In genomic region chr13:41274881-41275280, GRCh38 we compare ENCODE assay signal across 26 cellular contexts.
"Had no signal": no experiment of that assay in that cellular context is flagged by ENCODE, and none has a peak within 500 bp of the region (broad histone marks: within the 10 kb centered on the region; RNA-seq: fewer than 3 reads in every experiment).

No MANE protein-coding gene starts in this region.

- H3K9me3 ChIP-seq: esophagus squamous epithelium, gastroesophageal sphincter, pancreas, thoracic aorta, transverse colon had no signal

- H3K27me3 Mint-ChIP-seq: dendritic cell treated with granulocyte-macrophage colony-stimulating factor and Interleukin-4, amounts not matched to agents 40 ng/mL and 50 ng/mL, for 4 days; naive B cell; progenitor cell of endocrine pancreas; stimulated activated naive CD8-positive, alpha-beta T cell treated with anti-CD3 and anti-CD28 coated beads, Interleukin-15, Interleukin-2, amounts not matched to agents 100 ng/mL and 50 ng/mL, for 24 hours had no signal

- DNase-seq: cerebellar nuclear complex; esophagus squamous epithelium; foreskin fibroblast; glutamatergic neuron; immature natural killer cell; kidney; left cardiac atrium; left ventricle myocardium superior; mesenchymal stem cell; naive B cell; occipital lobe; pancreas; right cardiac atrium; stimulated activated CD4-positive, alpha-beta T cell treated with anti-CD3 and anti-CD28 coated beads, Interleukin-4, amount 100 ng/mL, for 1 hour; stimulated activated CD8-positive, alpha-beta memory T cell treated with anti-CD3 and anti-CD28 coated beads, Interleukin-4, amount 100 ng/mL, for 48 hours; transverse colon had no signal

- H3K9me3 Mint-ChIP-seq: dendritic cell treated with granulocyte-macrophage colony-stimulating factor and Interleukin-4, amounts not matched to agents 40 ng/mL and 50 ng/mL, for 4 days; immature natural killer cell; naive B cell; stimulated activated effector memory CD8-positive, alpha-beta T cell treated with anti-CD3 and anti-CD28 coated beads, Interleukin-12 subunit alpha, Interleukin-12 subunit beta, amount 100 ng/mL, for 72 hours; stimulated activated naive CD8-positive, alpha-beta T cell treated with anti-CD3 and anti-CD28 coated beads, Interleukin-15, Interleukin-2, amounts not matched to agents 100 ng/mL and 50 ng/mL, for 24 hours had no signal

- H3K4me3 ChIP-seq: esophagus squamous epithelium, gastroesophageal sphincter, lung, smooth muscle cell, thoracic aorta, transverse colon had no signal

- H3K4me1 ChIP-seq: esophagus squamous epithelium, gastroesophageal sphincter, transverse colon had no signal

- FAIRE-seq: colon, kidney, pancreas had no signal

- ATAC-seq: gastroesophageal sphincter; left cardiac atrium; left ventricle myocardium superior; right cardiac atrium; stimulated activated effector memory CD8-positive, alpha-beta T cell treated with anti-CD3 and anti-CD28 coated beads, Interleukin-12 subunit alpha, Interleukin-12 subunit beta, amount 100 ng/mL, for 72 hours had no signal

- H3K4me2 ChIP-seq: smooth muscle cell had no signal

- H3K4me3 Mint-ChIP-seq: dendritic cell treated with granulocyte-macrophage colony-stimulating factor and Interleukin-4, amounts not matched to agents 40 ng/mL and 50 ng/mL, for 4 days; immature natural killer cell; naive B cell; nephron; stimulated activated effector memory CD8-positive, alpha-beta T cell treated with anti-CD3 and anti-CD28 coated beads, Interleukin-12 subunit alpha, Interleukin-12 subunit beta, amount 100 ng/mL, for 72 hours; stimulated activated naive CD8-positive, alpha-beta T cell treated with anti-CD3 and anti-CD28 coated beads, Interleukin-15, Interleukin-2, amounts not matched to agents 100 ng/mL and 50 ng/mL, for 24 hours had no signal

- H3K27ac ChIP-seq: esophagus squamous epithelium, gastroesophageal sphincter, thoracic aorta, transverse colon had no signal

- H3K27ac Mint-ChIP-seq: dendritic cell treated with granulocyte-macrophage colony-stimulating factor and Interleukin-4, amounts not matched to agents 40 ng/mL and 50 ng/mL, for 4 days; immature natural killer cell; naive B cell; nephron; progenitor cell of endocrine pancreas; stimulated activated effector memory CD8-positive, alpha-beta T cell treated with anti-CD3 and anti-CD28 coated beads, Interleukin-12 subunit alpha, Interleukin-12 subunit beta, amount 100 ng/mL, for 72 hours; stimulated activated naive CD8-positive, alpha-beta T cell treated with anti-CD3 and anti-CD28 coated beads, Interleukin-15, Interleukin-2, amounts not matched to agents 100 ng/mL and 50 ng/mL, for 24 hours had no signal

- H3K36me3 Mint-ChIP-seq: immature natural killer cell; naive B cell; stimulated activated effector memory CD8-positive, alpha-beta T cell treated with anti-CD3 and anti-CD28 coated beads, Interleukin-12 subunit alpha, Interleukin-12 subunit beta, amount 100 ng/mL, for 72 hours had no signal

- H3K27me3 ChIP-seq: esophagus squamous epithelium, gastroesophageal sphincter, pancreas, transverse colon had no signal

- H3K4me1 Mint-ChIP-seq: nephron had no signal

- H3K36me3 ChIP-seq: esophagus squamous epithelium, gastroesophageal sphincter, pancreas, thoracic aorta, transverse colon had no signal
